ENCODE assay signal across 16 cellular contexts in the genomic region with DNA sequence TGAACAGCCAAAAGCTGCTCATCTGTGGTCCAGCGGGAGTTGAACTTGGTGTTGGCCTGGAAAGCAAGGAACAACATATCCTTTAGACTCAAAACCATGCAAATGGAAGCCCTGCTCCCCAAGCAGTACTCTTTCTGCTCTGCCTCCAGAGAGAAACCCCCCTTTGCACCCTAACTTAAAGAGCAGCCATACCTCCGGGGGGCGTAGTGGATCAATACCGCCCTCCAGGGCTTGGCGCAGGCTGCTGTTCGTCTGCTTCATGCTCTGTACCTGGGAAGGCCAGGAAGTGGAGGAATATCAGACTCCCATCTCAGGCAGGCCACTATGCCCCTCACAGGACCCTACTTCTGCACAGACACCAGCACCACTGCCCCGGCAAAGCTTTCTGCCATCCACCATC.
"Had no signal": no experiment of that assay in that cellular context is flagged by ENCODE, and none has a peak within 500 bp of the region (broad histone marks: within the 10 kb centered on the region; RNA-seq: fewer than 3 reads in every experiment).

No MANE protein-coding gene starts in this region.

- H3K27ac ChIP-seq: lower lobe of right lung, thoracic aorta, upper lobe of right lung had no signal

- H3K27ac Mint-ChIP-seq: activated CD8-positive, alpha-beta memory T cell treated with anti-CD3 and anti-CD28 coated beads, Interleukin-2, amount 10 ng/mL, durations not matched to agents 7 days and 5 days; activated naive CD8-positive, alpha-beta T cell treated with anti-CD3 and anti-CD28 coated beads, Interleukin-2, amount 10 ng/mL, durations not matched to agents 7 days and 5 days had no signal

- ATAC-seq: activated CD8-positive, alpha-beta memory T cell treated with anti-CD3 and anti-CD28 coated beads, Interleukin-2, amount 10 ng/mL, durations not matched to agents 7 days and 5 days; left colon; lower lobe of right lung; upper lobe of right lung had no signal

- FAIRE-seq: endometrium, islet of Langerhans had no signal

- H3K4me3 Mint-ChIP-seq: activated CD8-positive, alpha-beta memory T cell treated with anti-CD3 and anti-CD28 coated beads, Interleukin-2, amount 10 ng/mL, durations not matched to agents 7 days and 5 days; activated naive CD8-positive, alpha-beta T cell treated with anti-CD3 and anti-CD28 coated beads, Interleukin-2, amount 10 ng/mL, durations not matched to agents 7 days and 5 days had no signal

- H3K9me3 Mint-ChIP-seq: activated naive CD8-positive, alpha-beta T cell treated with anti-CD3 and anti-CD28 coated beads, Interleukin-2, amount 10 ng/mL, durations not matched to agents 7 days and 5 days had no signal

- DNase-seq: activated CD4-positive, alpha-beta T cell treated with anti-CD3 and anti-CD28 coated beads for 1 hour; activated CD4-positive, alpha-beta T cell treated with anti-CD3 and anti-CD28 coated beads, Interleukin-2, amount 50 U/mL, for 48 hours; activated CD8-positive, alpha-beta memory T cell treated with anti-CD3 and anti-CD28 coated beads, Interleukin-2, amount 10 ng/mL, durations not matched to agents 7 days and 5 days; activated effector memory CD4-positive, alpha-beta T cell treated with anti-CD3 and anti-CD28 coated beads, Interleukin-2, amount 50 U/mL, for 16 hours; activated naive CD8-positive, alpha-beta T cell treated with anti-CD3 and anti-CD28 coated beads, Interleukin-2, amount 10 ng/mL, durations not matched to agents 7 days and 5 days; activated T-cell treated with anti-CD3 and anti-CD28 coated beads, Interleukin-2, amount 50 U/mL, for 1 hour; dorsolateral prefrontal cortex; left colon; lower lobe of right lung; stimulated activated CD4-positive, alpha-beta T cell treated with anti-CD3 and anti-CD28 coated beads, Interleukin-12 subunit alpha, Interleukin-12 subunit beta, amount 100 ng/mL, for 4 hours; stimulated activated CD4-positive, alpha-beta T cell treated with anti-CD3 and anti-CD28 coated beads, Interleukin-2, amount 100 ng/mL, for 24 hours; upper lobe of right lung had no signal

- H3K27me3 ChIP-seq: dorsolateral prefrontal cortex, upper lobe of right lung had no signal

- H3K9me3 ChIP-seq: lower lobe of right lung, neutrophil, thoracic aorta, upper lobe of right lung had no signal

- H3K4me3 ChIP-seq: dorsolateral prefrontal cortex, lower lobe of right lung, thoracic aorta, upper lobe of right lung had no signal
